In the genomic region with DNA sequence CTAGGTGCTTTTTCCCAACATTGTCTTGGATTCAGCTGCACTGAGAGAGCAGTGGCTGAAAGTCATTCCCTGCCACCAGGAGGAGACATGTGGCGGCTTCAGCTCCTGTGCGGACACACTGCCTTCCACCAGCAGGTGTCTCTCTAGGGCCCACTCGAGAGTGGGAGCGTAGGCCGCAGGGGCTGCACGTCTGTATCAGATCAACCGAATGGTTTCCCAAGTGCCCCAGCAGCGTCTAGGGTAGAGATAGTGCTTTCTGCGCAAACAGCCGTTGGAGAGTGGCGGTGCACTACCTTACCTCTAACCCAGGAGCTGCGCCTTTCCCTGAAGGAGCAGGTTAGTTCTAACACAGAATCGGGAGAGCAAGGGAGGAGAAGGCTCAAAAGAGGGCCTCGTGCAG, we compare ENCODE assay signal across 8 cellular contexts. TPM values are rescaled to one million over a fixed set of nuclear protein-coding genes. Genes with fewer than 3 reads are reported as not detected.
DNase-seq lines count a peak whose midpoint lies in the region; ATAC-seq lines count a peak whose summit lies in the region.

No MANE protein-coding gene starts in this region.

- H3K36me3 Mint-ChIP-seq in activated CD4-positive, alpha-beta T cell treated with anti-CD3 and anti-CD28 coated beads, Interleukin-2, amount 10 ng/mL, durations not matched to agents 7 days and 5 days (ENCODE audit: low read depth), result no peaks in the 10 kb centered on the region
- no peaks in the 10 kb centered on the region for H3K36me3 Mint-ChIP-seq in effector memory CD8-positive, alpha-beta T cell (ENCODE audit: insufficient read depth)

- peak overlapping the region; percentile 0 for H3K27ac Mint-ChIP-seq in activated CD4-positive, alpha-beta T cell treated with anti-CD3 and anti-CD28 coated beads, Interleukin-2, amount 10 ng/mL, durations not matched to agents 7 days and 5 days
- H3K27ac Mint-ChIP-seq in effector memory CD8-positive, alpha-beta T cell, result no peak overlapping the region

- H3K9me3 Mint-ChIP-seq in activated CD4-positive, alpha-beta T cell treated with anti-CD3 and anti-CD28 coated beads, Interleukin-2, amount 10 ng/mL, durations not matched to agents 7 days and 5 days, result no peaks in the 10 kb centered on the region
- no peaks in the 10 kb centered on the region for H3K9me3 Mint-ChIP-seq in effector memory CD8-positive, alpha-beta T cell

- peak; percentile 52 for DNase-seq in NCI-H748 (lab: John Stamatoyannopoulos, UW; ENCODE audit: unreplicated experiment)
- no peak for DNase-seq in NCI-H748 treated with DMSO at 0.1 percent for 48 hours (lab: John Stamatoyannopoulos, UW)
- peak; percentile 70 for DNase-seq in NAMALWA (ENCODE audit: low spot score)
- peak; percentile 68 for DNase-seq in activated CD4-positive, alpha-beta T cell treated with anti-CD3 and anti-CD28 coated beads, Interleukin-2, amount 10 ng/mL, durations not matched to agents 7 days and 5 days
- DNase-seq in effector memory CD8-positive, alpha-beta T cell, result peak; percentile 31 to 38 (median 36)
- DNase-seq in midbrain (lab: John Stamatoyannopoulos, UW), result peak; percentile 60
- peak; percentile 25 for DNase-seq in stimulated activated naive CD4-positive, alpha-beta T cell treated with Interleukin-2 at 50 U/mL for 16 hours (lab: John Stamatoyannopoulos, UW)

- CTCF ChIA-PET in activated CD4-positive, alpha-beta T cell treated with anti-CD3 and anti-CD28 coated beads, Interleukin-2, amount 10 ng/mL, durations not matched to agents 7 days and 5 days (lab: Charles Lee), result interaction anchor here (0.6 to 1.9 kb wide), 7 partner anchors 13 to 259 kb away, joined by 3 to 5 read pairs (median 3); no protein-coding TSS in a partner anchor

- no peak overlapping the region for H3K4me3 Mint-ChIP-seq in activated CD4-positive, alpha-beta T cell treated with anti-CD3 and anti-CD28 coated beads, Interleukin-2, amount 10 ng/mL, durations not matched to agents 7 days and 5 days
- H3K4me3 Mint-ChIP-seq in effector memory CD8-positive, alpha-beta T cell, result no peak overlapping the region

- peak; percentile 74 for ATAC-seq in effector memory CD8-positive, alpha-beta T cell (replicated peaks)
- ATAC-seq in HG02870 (IDR thresholded peaks at IDR 0.05; ENCODE audit: unreplicated experiment), result no peak

- peaks cover 2% of the 10 kb centered on the region for H3K4me1 Mint-ChIP-seq in activated CD4-positive, alpha-beta T cell treated with anti-CD3 and anti-CD28 coated beads, Interleukin-2, amount 10 ng/mL, durations not matched to agents 7 days and 5 days
- H3K4me1 Mint-ChIP-seq in effector memory CD8-positive, alpha-beta T cell (ENCODE audit: low read depth in 2 of 2), result peaks cover 0 to 5% of the 10 kb centered on the region in 2 donors

- POLR2A ChIA-PET in activated CD4-positive, alpha-beta T cell treated with anti-CD3 and anti-CD28 coated beads, Interleukin-2, amount 10 ng/mL, durations not matched to agents 7 days and 5 days (lab: Charles Lee), result no interaction called here

- no peaks in the 10 kb centered on the region for H3K27me3 Mint-ChIP-seq in activated CD4-positive, alpha-beta T cell treated with anti-CD3 and anti-CD28 coated beads, Interleukin-2, amount 10 ng/mL, durations not matched to agents 7 days and 5 days
- H3K27me3 Mint-ChIP-seq in effector memory CD8-positive, alpha-beta T cell, result peaks cover 10 to 17% of the 10 kb centered on the region in 2 donors

RNA-seq across cellular contexts. Expression of a gene that starts 31.7 kb away (rescaled TPM):
- total RNA-seq in activated CD4-positive, alpha-beta T cell treated with anti-CD3 and anti-CD28 coated beads, Interleukin-2, amount 10 ng/mL, durations not matched to agents 7 days and 5 days, result under 1 TPM in 1 of 2 experiments, not detected in 1; 0.05 TPM

RNA-seq across cellular contexts. Expression of a gene that starts 53.3 kb away (rescaled TPM):
- under 1 TPM; 0.37 to 0.84 TPM for total RNA-seq in activated CD4-positive, alpha-beta T cell treated with anti-CD3 and anti-CD28 coated beads, Interleukin-2, amount 10 ng/mL, durations not matched to agents 7 days and 5 days

RNA-seq across cellular contexts. Expression of a gene that starts 54.8 kb away (rescaled TPM):
- total RNA-seq in activated CD4-positive, alpha-beta T cell treated with anti-CD3 and anti-CD28 coated beads, Interleukin-2, amount 10 ng/mL, durations not matched to agents 7 days and 5 days, result 10 to 100 TPM; 61.1 to 71.3 TPM
